In genomic region chr6:77773157-77773822, GRCh38 we compare ENCODE assay signal across 41 cellular contexts.
"Had no signal": no experiment of that assay in that cellular context is flagged by ENCODE, and none has a peak within 500 bp of the region (broad histone marks: within the 10 kb centered on the region; RNA-seq: fewer than 3 reads in every experiment).

No MANE protein-coding gene starts in this region.

- DNase-seq: activated effector memory CD4-positive, alpha-beta T cell treated with anti-CD3 and anti-CD28 coated beads, Interleukin-2, amount 50 U/mL, for 16 hours; activated effector memory CD4-positive, alpha-beta T cell treated with Interleukin-2 at 50 U/mL for 16 hours; activated gamma-delta T cell; activated gamma-delta T cell treated with Interleukin-2 at 50 U/mL for 16 hours; activated naive CD4-positive, alpha-beta T cell; activated naive CD4-positive, alpha-beta T cell treated with anti-CD3 and anti-CD28 coated beads for 36 hours; activated naive CD4-positive, alpha-beta T cell treated with anti-CD3 and anti-CD28 coated beads, Interleukin-2, amount 10 ng/mL, durations not matched to agents 7 days and 5 days; activated naive CD4-positive, alpha-beta T cell treated with anti-CD3 and anti-CD28 coated beads, Interleukin-2, amount 50 U/mL, for 16 hours; activated naive CD4-positive, alpha-beta T cell treated with Interleukin-2 at 50 U/mL for 16 hours; activated naive CD8-positive, alpha-beta T cell treated with anti-CD3 and anti-CD28 coated beads for 36 hours; activated naive CD8-positive, alpha-beta T cell treated with anti-CD3 and anti-CD28 coated beads, Interleukin-2, amount 10 ng/mL, durations not matched to agents 7 days and 5 days; activated naive CD8-positive, alpha-beta T cell treated with anti-CD3 and anti-CD28 coated beads, Interleukin-2, amount 50 U/mL, for 24 hours; activated T-cell treated with anti-CD3 and anti-CD28 coated beads for 4 hours; activated T-cell treated with anti-CD3 and anti-CD28 coated beads, Interleukin-2, amount 50 U/mL, for 1 hour; activated T-cell treated with anti-CD3 and anti-CD28 coated beads, Interleukin-2, amount 50 U/mL, for 24 hours; activated T-cell treated with anti-CD3 and anti-CD28 coated beads, Interleukin-2, amount 50 U/mL, for 4 hours; activated T-cell treated with anti-CD3 and anti-CD28 coated beads, Interleukin-2, amount 50 U/mL, for 48 hours; activated T-cell treated with anti-CD3 and anti-CD28 coated beads, Interleukin-2, amount 50 U/mL, for 72 hours; adrenal gland; amniotic stem cell; amygdala; anterior cingulate cortex; aorta; body of pancreas; brain microvascular endothelial cell; caudate nucleus; central memory CD4-positive, alpha-beta T cell; cerebellar nuclear complex had no signal

- H3K4me3 ChIP-seq: adrenal gland, ascending aorta, body of pancreas, breast epithelium, cardiac muscle cell had no signal

- H3K27me3 ChIP-seq: adrenal gland, ascending aorta, body of pancreas, brain microvascular endothelial cell, breast epithelium, cardiac muscle cell had no signal

- H3K9me3 Mint-ChIP-seq: activated naive CD4-positive, alpha-beta T cell treated with anti-CD3 and anti-CD28 coated beads, Interleukin-2, amount 50 U/mL, for 24 hours; brain had no signal

- H3K4me3 Mint-ChIP-seq: activated naive CD4-positive, alpha-beta T cell treated with anti-CD3 and anti-CD28 coated beads for 36 hours; activated naive CD4-positive, alpha-beta T cell treated with anti-CD3 and anti-CD28 coated beads, Interleukin-2, amount 10 ng/mL, durations not matched to agents 7 days and 5 days; activated naive CD4-positive, alpha-beta T cell treated with anti-CD3 and anti-CD28 coated beads, Interleukin-2, amount 50 U/mL, for 24 hours; activated naive CD8-positive, alpha-beta T cell; activated naive CD8-positive, alpha-beta T cell treated with anti-CD3 and anti-CD28 coated beads for 36 hours; activated naive CD8-positive, alpha-beta T cell treated with anti-CD3 and anti-CD28 coated beads, Interleukin-2, amount 10 ng/mL, durations not matched to agents 7 days and 5 days; activated naive CD8-positive, alpha-beta T cell treated with anti-CD3 and anti-CD28 coated beads, Interleukin-2, amount 50 U/mL, for 24 hours; activated T-cell treated with anti-CD3 and anti-CD28 coated beads, Interleukin-2, amount 50 U/mL, for 24 hours; activated T-cell treated with anti-CD3 and anti-CD28 coated beads, Interleukin-2, amount 50 U/mL, for 4 hours; activated T-cell treated with anti-CD3 and anti-CD28 coated beads, Interleukin-2, amount 50 U/mL, for 72 hours; activated T-helper 1 cell treated with anti-CD3 and anti-CD28 coated beads, Interleukin-12 subunit alpha, Interleukin-12 subunit beta, Interleukin-2, Interleukin-4 antibody, amounts not matched to agents 30 ng/mL and 10 ng/mL and 1 ng/mL, durations not matched to agents 14 hours and 24 hours and 36 hours; activated T-helper 17 cell treated with anti-CD3 and anti-CD28 coated beads, Interleukin-2, amount 50 U/mL, for 72 hours; brain; central memory CD8-positive, alpha-beta T cell had no signal

- H3K36me3 ChIP-seq: adrenal gland, ascending aorta, brain microvascular endothelial cell, breast epithelium, cardiac muscle cell had no signal

- H3K27me3 Mint-ChIP-seq: activated naive CD4-positive, alpha-beta T cell treated with anti-CD3 and anti-CD28 coated beads, Interleukin-2, amount 10 ng/mL, durations not matched to agents 7 days and 5 days; activated naive CD4-positive, alpha-beta T cell treated with anti-CD3 and anti-CD28 coated beads, Interleukin-2, amount 50 U/mL, for 24 hours; activated naive CD8-positive, alpha-beta T cell; activated naive CD8-positive, alpha-beta T cell treated with anti-CD3 and anti-CD28 coated beads for 36 hours; activated naive CD8-positive, alpha-beta T cell treated with anti-CD3 and anti-CD28 coated beads, Interleukin-2, amount 10 ng/mL, durations not matched to agents 7 days and 5 days; activated naive CD8-positive, alpha-beta T cell treated with anti-CD3 and anti-CD28 coated beads, Interleukin-2, amount 50 U/mL, for 24 hours; activated T-cell treated with anti-CD3 and anti-CD28 coated beads, Interleukin-2, amount 50 U/mL, for 24 hours; activated T-helper 17 cell treated with anti-CD3 and anti-CD28 coated beads, Interleukin-2, amount 50 U/mL, for 72 hours; brain; central memory CD8-positive, alpha-beta T cell had no signal

- H3K27ac ChIP-seq: adrenal gland, ascending aorta, body of pancreas, brain microvascular endothelial cell, breast epithelium, cardiac muscle cell had no signal

- FAIRE-seq: astrocyte, bronchial epithelial cell had no signal

- H3K4me1 Mint-ChIP-seq: activated naive CD4-positive, alpha-beta T cell treated with anti-CD3 and anti-CD28 coated beads, Interleukin-2, amount 50 U/mL, for 24 hours; activated naive CD8-positive, alpha-beta T cell treated with anti-CD3 and anti-CD28 coated beads for 36 hours; activated naive CD8-positive, alpha-beta T cell treated with anti-CD3 and anti-CD28 coated beads, Interleukin-2, amount 50 U/mL, for 24 hours; activated T-helper 17 cell treated with anti-CD3 and anti-CD28 coated beads, Interleukin-2, amount 50 U/mL, for 72 hours; brain; central memory CD8-positive, alpha-beta T cell had no signal

- H3K4me1 ChIP-seq: adrenal gland, ascending aorta, body of pancreas, breast epithelium had no signal

- H3K9me3 ChIP-seq: adrenal gland, body of pancreas, breast epithelium had no signal

- H3K36me3 Mint-ChIP-seq: activated naive CD4-positive, alpha-beta T cell treated with anti-CD3 and anti-CD28 coated beads, Interleukin-2, amount 10 ng/mL, durations not matched to agents 7 days and 5 days; activated naive CD4-positive, alpha-beta T cell treated with anti-CD3 and anti-CD28 coated beads, Interleukin-2, amount 50 U/mL, for 24 hours; activated naive CD8-positive, alpha-beta T cell; activated naive CD8-positive, alpha-beta T cell treated with anti-CD3 and anti-CD28 coated beads for 36 hours; brain had no signal

- ATAC-seq: activated naive CD4-positive, alpha-beta T cell treated with anti-CD3 and anti-CD28 coated beads, Interleukin-2, amount 50 U/mL, for 72 hours; activated naive CD8-positive, alpha-beta T cell treated with anti-CD3 and anti-CD28 coated beads, Interleukin-2, amount 50 U/mL, for 24 hours; activated T-cell treated with anti-CD3 and anti-CD28 coated beads, Interleukin-2, amount 50 U/mL, for 4 hours; activated T-cell treated with anti-CD3 and anti-CD28 coated beads, Interleukin-2, amount 50 U/mL, for 72 hours; activated T-helper 17 cell treated with anti-CD3 and anti-CD28 coated beads, Interleukin-2, amount 50 U/mL, for 72 hours; body of pancreas had no signal

- H3K27ac Mint-ChIP-seq: activated naive CD4-positive, alpha-beta T cell treated with anti-CD3 and anti-CD28 coated beads for 36 hours; activated naive CD4-positive, alpha-beta T cell treated with anti-CD3 and anti-CD28 coated beads, Interleukin-2, amount 50 U/mL, for 72 hours; activated naive CD8-positive, alpha-beta T cell; activated naive CD8-positive, alpha-beta T cell treated with anti-CD3 and anti-CD28 coated beads for 36 hours; activated naive CD8-positive, alpha-beta T cell treated with anti-CD3 and anti-CD28 coated beads, Interleukin-2, amount 50 U/mL, for 24 hours; activated T-cell treated with anti-CD3 and anti-CD28 coated beads, Interleukin-2, amount 50 U/mL, for 24 hours; activated T-cell treated with anti-CD3 and anti-CD28 coated beads, Interleukin-2, amount 50 U/mL, for 72 hours; activated T-helper 1 cell treated with anti-CD3 and anti-CD28 coated beads, Interleukin-12 subunit alpha, Interleukin-12 subunit beta, Interleukin-2, Interleukin-4 antibody, amounts not matched to agents 30 ng/mL and 10 ng/mL and 1 ng/mL, durations not matched to agents 14 hours and 24 hours and 36 hours; activated T-helper 17 cell treated with anti-CD3 and anti-CD28 coated beads, Interleukin-2, amount 50 U/mL, for 72 hours; activated T-helper 2 cell treated with anti-CD3 and anti-CD28 coated beads, Interferon-gamma antibody, Interleukin-2, Interleukin-4, amounts not matched to agents 10 μg/mL and 5 μg/mL and 100 μg/mL, durations not matched to agents 14 hours and 24 hours and 36 hours; brain had no signal
